15 cellular contexts compared by ENCODE assay signal in the genomic region with DNA sequence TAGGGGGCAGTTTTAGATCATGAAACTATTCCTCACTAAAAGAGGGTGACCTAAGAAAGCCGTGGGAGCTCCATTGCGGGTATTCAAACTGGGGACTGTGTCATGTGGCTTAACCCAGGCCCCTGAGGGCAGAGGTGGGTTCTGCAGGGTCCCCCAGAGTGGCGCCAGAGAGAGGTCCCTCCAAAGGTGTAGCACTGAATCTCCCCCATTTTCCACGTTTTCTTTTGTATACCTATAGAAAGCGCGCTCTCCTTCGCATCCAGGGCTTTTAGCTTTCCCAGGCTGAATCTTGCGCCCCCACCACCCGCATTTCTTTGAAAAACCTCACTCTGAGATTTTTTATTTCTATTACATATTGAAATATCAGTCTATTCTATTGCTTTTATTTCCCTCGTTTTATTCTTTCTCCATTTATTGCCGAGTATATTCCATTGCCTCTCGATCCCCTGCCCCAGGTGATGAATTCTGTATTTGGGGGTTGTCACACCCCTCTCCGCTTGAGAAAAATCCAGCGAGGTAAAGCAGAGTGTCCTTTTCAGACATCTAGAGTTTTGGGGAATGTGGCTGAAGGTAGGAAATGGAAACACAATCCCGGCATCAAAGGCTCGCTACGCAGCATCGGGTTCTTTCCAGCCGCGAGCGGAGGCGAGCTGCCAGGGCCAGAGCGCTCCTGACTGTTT. TPM values are rescaled to one million over a fixed set of nuclear protein-coding genes. Genes with fewer than 3 reads are reported as not detected.
DNase-seq lines count a peak whose midpoint lies in the region; ATAC-seq and TF ChIP-seq lines count a peak whose summit lies in the region.
"Had no signal": no experiment of that assay in that cellular context is flagged by ENCODE, and none has a peak within 500 bp of the region (broad histone marks: within the 10 kb centered on the region; RNA-seq: fewer than 3 reads in every experiment).

No MANE protein-coding gene starts in this region.

- H3K4ac ChIP-seq in trophoblast cell (ENCODE audit: low read depth, low read length) = no peak overlapping the region

- no peak overlapping the region for H2AFZ ChIP-seq in trophoblast cell (ENCODE audit: insufficient read depth, low read length, poor library complexity)

- no CpG with 5 or more reads among the region's 23 CpGs for WGBS in trophoblast cell (ENCODE audit: extremely low coverage, insufficient coverage, insufficient read length)

- no peak for ATAC-seq in activated CD8-positive, alpha-beta T cell treated with anti-CD3 and anti-CD28 coated beads for 36 hours

- H3K4me1 ChIP-seq in breast epithelium (no peaks in the 10 kb centered on the region), trophoblast cell (ENCODE audit: control insufficient read depth in 1 of 2, insufficient read depth in 2 of 2, low read length in 2 of 2) (peaks cover 8 to 15% of the 10 kb centered on the region in 2 experiments)

- H3K9me3 Mint-ChIP-seq in HFFc6 = no peaks in the 10 kb centered on the region
- no peaks in the 10 kb centered on the region for H3K9me3 Mint-ChIP-seq in activated CD8-positive, alpha-beta T cell treated with anti-CD3 and anti-CD28 coated beads for 36 hours

- H3K27ac ChIP-seq in breast epithelium (no peak overlapping the region), trophoblast cell (ENCODE audit: low read depth, low read length) (no peak overlapping the region)
- H3K27ac ChIP-seq: Peyer's patch, vagina had no signal

- H3K14ac ChIP-seq in trophoblast cell (ENCODE audit: low read length) = no peak overlapping the region

- no peak overlapping the region for H3K4me3 Mint-ChIP-seq in HFFc6
- no peak overlapping the region for H3K4me3 Mint-ChIP-seq in activated CD8-positive, alpha-beta T cell treated with anti-CD3 and anti-CD28 coated beads for 36 hours

- peaks cover 23 to 96% of the 10 kb centered on the region in 2 donors for H3K27me3 ChIP-seq in breast epithelium
- peaks cover 61% of the 10 kb centered on the region for H3K27me3 ChIP-seq in trophoblast cell (ENCODE audit: insufficient read depth, low read length)

- no peak overlapping the region for H2BK5ac ChIP-seq in trophoblast cell (ENCODE audit: low read depth, low read length, poor library complexity)

- H2BK12ac ChIP-seq in trophoblast cell (ENCODE audit: low read length) = no peak overlapping the region

- H2AK5ac ChIP-seq in trophoblast cell (ENCODE audit: low read length) = no peak overlapping the region

- peak overlapping the region; percentile 88 for H3K4me2 ChIP-seq in trophoblast cell (ENCODE audit: low read length)

- H4K12ac ChIP-seq in trophoblast cell (ENCODE audit: low read depth, low read length) = no peak overlapping the region

- H3K36me3 ChIP-seq in breast epithelium (no peaks in the 10 kb centered on the region), trophoblast cell (ENCODE audit: control insufficient read depth in 1 of 2, insufficient read depth in 2 of 2, low read length in 2 of 2) (no peaks in the 10 kb centered on the region)
- H3K36me3 ChIP-seq: Peyer's patch, vagina had no signal

- CTCF ChIA-PET in activated CD8-positive, alpha-beta T cell treated with anti-CD3 and anti-CD28 coated beads for 36 hours (lab: Charles Lee) = interaction anchor here (1.1 to 2.1 kb wide), 3 partner anchors 47 to 191 kb away, joined by 3 to 6 read pairs (median 4); partner anchors contain the start of gene HOXC10

- H3K27me3 Mint-ChIP-seq in HFFc6 (ENCODE audit: insufficient read depth) = peaks cover 73% of the 10 kb centered on the region
- peaks cover 79% of the 10 kb centered on the region for H3K27me3 Mint-ChIP-seq in activated CD8-positive, alpha-beta T cell treated with anti-CD3 and anti-CD28 coated beads for 36 hours

- peak overlapping the region; percentile 42; the same call in 1 of the 2 replicates for H3K4me3 ChIP-seq in AG09309 (ENCODE audit: control insufficient read depth, low read depth, low read length)
- peak overlapping the region; percentile 59 for H3K4me3 ChIP-seq in LNCaP clone FGC (ENCODE audit: low read depth, low read length)
- peak overlapping the region in 2 of 3 donors; percentile 61 to 65 for H3K4me3 ChIP-seq in breast epithelium
- H3K4me3 ChIP-seq in trophoblast cell (ENCODE audit: low read depth, low read length) = no peak overlapping the region
- H3K4me3 ChIP-seq: Peyer's patch, vagina had no signal

- H3K9ac ChIP-seq in trophoblast cell (ENCODE audit: low read length) = no peak overlapping the region

- no peak overlapping the region for H4K8ac ChIP-seq in trophoblast cell (ENCODE audit: low read depth, low read length)

- no peak overlapping the region for H2BK120ac ChIP-seq in trophoblast cell (ENCODE audit: insufficient read depth, low read length, poor library complexity)

- no peaks in the 10 kb centered on the region for H3K9me3 ChIP-seq in breast epithelium
- H3K9me3 ChIP-seq in trophoblast cell (ENCODE audit: insufficient read depth, low read depth, low read length) = peaks cover 5% of the 10 kb centered on the region
- H3K9me3 ChIP-seq: vagina had no signal

- H3K79me1 ChIP-seq in trophoblast cell (ENCODE audit: low read length) = peaks cover 21% of the 10 kb centered on the region

- H3K23ac ChIP-seq in trophoblast cell (ENCODE audit: low read length) = no peak overlapping the region

- H3K27ac Mint-ChIP-seq in HFFc6 = no peak overlapping the region
- no peak overlapping the region for H3K27ac Mint-ChIP-seq in activated CD8-positive, alpha-beta T cell treated with anti-CD3 and anti-CD28 coated beads for 36 hours
- H3K27ac Mint-ChIP-seq: progenitor cell of endocrine pancreas had no signal

- no peaks in the 10 kb centered on the region for H3K36me3 Mint-ChIP-seq in HFFc6 (ENCODE audit: low read depth)
- H3K36me3 Mint-ChIP-seq in activated CD8-positive, alpha-beta T cell treated with anti-CD3 and anti-CD28 coated beads for 36 hours (ENCODE audit: low read depth) = no peaks in the 10 kb centered on the region

- intact Hi-C loops in breast epithelium (cut with DNase I; ENCODE audit: low total_unique reads) = no loop called here
- intact Hi-C loops in activated CD8-positive, alpha-beta T cell treated with anti-CD3 and anti-CD28 coated beads for 36 hours (cut with micrococcal nuclease) = loop anchor here (5.0 kb wide), 1 partner anchor 35 kb away; the partner anchor contains the start of genes HOTAIR and HOXC11

- peaks cover 14% of the 10 kb centered on the region for H3K79me2 ChIP-seq in trophoblast cell (ENCODE audit: control insufficient read depth, insufficient read depth, low read length, poor library complexity)

- no peak for DNase-seq in AG09309 (ENCODE audit: low read depth)
- no peak for DNase-seq in LNCaP clone FGC (ENCODE audit: low read depth)
- DNase-seq in breast epithelium (ENCODE audit: low spot score in 2 of 2) = no peak
- no peak for DNase-seq in trophoblast cell
- no peak for DNase-seq in HFFc6
- DNase-seq in COLO829 (ENCODE audit: low spot score) = no peak
- no peak for DNase-seq in activated CD8-positive, alpha-beta T cell treated with anti-CD3 and anti-CD28 coated beads for 36 hours
- no peak for DNase-seq in SW 1271 (lab: John Stamatoyannopoulos, UW)
- DNase-seq: Peyer's patch had no signal

- POLR2A ChIA-PET in activated CD8-positive, alpha-beta T cell treated with anti-CD3 and anti-CD28 coated beads for 36 hours (lab: Charles Lee) = interaction anchor here (1.5 kb wide), 1 partner anchor 8 kb away, joined by 3 read pairs; no protein-coding TSS in a partner anchor

- no peak for TF ChIP-seq POLR2A in breast epithelium (IDR thresholded peaks at IDR 0.05)

- no peak overlapping the region for H3K18ac ChIP-seq in trophoblast cell (ENCODE audit: low read length)

- TF ChIP-seq CTCF in AG09309 (IDR thresholded peaks at IDR 0.05; ENCODE audit: control insufficient read depth, insufficient read depth, low read depth, low read length, missing control alignments) = no peak
- TF ChIP-seq CTCF in LNCaP clone FGC (IDR thresholded peaks at IDR 0.05; ENCODE audit: control insufficient read depth, extremely low read depth, insufficient read depth) = no peak
- no peak for TF ChIP-seq CTCF in breast epithelium (IDR thresholded peaks at IDR 0.05)
- no peak for TF ChIP-seq CTCF in HFFc6 (IDR thresholded peaks at IDR 0.05)
- TF ChIP-seq CTCF in activated CD8-positive, alpha-beta T cell treated with anti-CD3 and anti-CD28 coated beads for 36 hours (IDR thresholded peaks at IDR 0.05) = no peak

- H4K91ac ChIP-seq in trophoblast cell (ENCODE audit: low read depth, low read length) = no peak overlapping the region

- peaks cover 6% of the 10 kb centered on the region for H3K4me1 Mint-ChIP-seq in HFFc6 (ENCODE audit: low read depth)
- H3K4me1 Mint-ChIP-seq in activated CD8-positive, alpha-beta T cell treated with anti-CD3 and anti-CD28 coated beads for 36 hours (ENCODE audit: low read depth) = peaks cover 4% of the 10 kb centered on the region

RNA-seq across cellular contexts. Expression of gene HOXC13, which starts 0.9 kb away (rescaled TPM):
- 1 to 10 TPM in 1 of 3 donors, under 1 TPM in 1, not detected in 1; 0.98 to 1.0 TPM for total RNA-seq in breast epithelium
- polyA plus RNA-seq in trophoblast cell (2013) = 8.8 and 9.2 TPM in 2 replicates
- not detected for total RNA-seq in HFFc6 (2021; fragmentation: NEBNext Ultra II Directional; extraction: Animal tissue kit (Norgen Biotek cat#: 25700))
- not detected for total RNA-seq in activated CD8-positive, alpha-beta T cell treated with anti-CD3 and anti-CD28 coated beads for 36 hours
- total RNA-seq: bronchial epithelial cell, dermis microvascular lymphatic vessel endothelial cell, liver, Peyer's patch, progenitor cell of endocrine pancreas, vagina had no signal
- polyA plus RNA-seq: liver had no signal

RNA-seq across cellular contexts. Expression of gene HOXC12, which starts 17.0 kb away (rescaled TPM):
- total RNA-seq in breast epithelium = under 1 TPM in 1 of 3 donors, not detected in 2; 0.15 TPM
- 0.07 and 0.11 TPM in 2 replicates for polyA plus RNA-seq in trophoblast cell (2013)
- not detected for total RNA-seq in HFFc6 (2021; fragmentation: NEBNext Ultra II Directional; extraction: Animal tissue kit (Norgen Biotek cat#: 25700))
- total RNA-seq in activated CD8-positive, alpha-beta T cell treated with anti-CD3 and anti-CD28 coated beads for 36 hours = not detected
- total RNA-seq: bronchial epithelial cell, dermis microvascular lymphatic vessel endothelial cell, liver, Peyer's patch, progenitor cell of endocrine pancreas, vagina had no signal
- polyA plus RNA-seq: esophagus, liver had no signal

RNA-seq across cellular contexts. Expression of gene HOXC11, which starts 35.2 kb away (rescaled TPM):
- under 1 TPM in 1 of 3 donors, not detected in 2; 0.29 TPM for total RNA-seq in breast epithelium
- 0.22 and 0.29 TPM in 2 replicates for polyA plus RNA-seq in trophoblast cell (2013)
- 1 to 10 TPM in 4 of 6 experiments, under 1 TPM in 2; 0.09 to 2.2 (median 1.8) TPM for total RNA-seq in HFFc6 (2021; fragmentation: NEBNext Ultra II Directional; extraction: Animal tissue kit (Norgen Biotek cat#: 25700))
- total RNA-seq in activated CD8-positive, alpha-beta T cell treated with anti-CD3 and anti-CD28 coated beads for 36 hours = not detected
- total RNA-seq: bronchial epithelial cell, dermis microvascular lymphatic vessel endothelial cell, liver, progenitor cell of endocrine pancreas, vagina had no signal
- polyA plus RNA-seq: esophagus, liver had no signal

RNA-seq across cellular contexts. Expression of gene HOTAIR, which starts 37.0 kb away (rescaled TPM):
- total RNA-seq in breast epithelium = 1 to 10 TPM in 1 of 3 donors, under 1 TPM in 1, not detected in 1; 0.73 to 1.3 TPM
- 1.5 and 1.6 TPM in 2 replicates for polyA plus RNA-seq in trophoblast cell (2013)
- 1 to 10 TPM in 4 of 6 experiments, under 1 TPM in 1, not detected in 1; 0.26 to 3.7 (median 2.8) TPM for total RNA-seq in HFFc6 (2021; fragmentation: NEBNext Ultra II Directional; extraction: Animal tissue kit (Norgen Biotek cat#: 25700))
- not detected for total RNA-seq in activated CD8-positive, alpha-beta T cell treated with anti-CD3 and anti-CD28 coated beads for 36 hours
- total RNA-seq: bronchial epithelial cell, dermis microvascular lymphatic vessel endothelial cell, liver, progenitor cell of endocrine pancreas, vagina had no signal
- polyA plus RNA-seq: esophagus, liver had no signal

RNA-seq across cellular contexts. Expression of gene HOXC10, which starts 47.2 kb away (rescaled TPM):
- total RNA-seq in breast epithelium = 10 to 100 TPM in 1 of 3 donors, 1 to 10 TPM in 2; 2.0 to 10.9 (median 4.3) TPM
- polyA plus RNA-seq in trophoblast cell (2013) = 0.03 and 0.04 TPM in 2 replicates
- 1 to 10 TPM in 3 of 6 experiments, under 1 TPM in 2, not detected in 1; 0.33 to 1.4 (median 1.3) TPM for total RNA-seq in HFFc6 (2021; fragmentation: NEBNext Ultra II Directional; extraction: Animal tissue kit (Norgen Biotek cat#: 25700))
- not detected for total RNA-seq in activated CD8-positive, alpha-beta T cell treated with anti-CD3 and anti-CD28 coated beads for 36 hours
- total RNA-seq: bronchial epithelial cell, dermis microvascular lymphatic vessel endothelial cell, liver, progenitor cell of endocrine pancreas, vagina had no signal
- polyA plus RNA-seq: liver had no signal
